In genomic region chr7:139118803-139119485, GRCh38 we compare ENCODE assay signal across 8 cellular contexts. TPM values are rescaled to one million over a fixed set of nuclear protein-coding genes. Genes with fewer than 3 reads are reported as not detected.
A peak's percentile ranks its signal among the peaks of the same experiment; 100 is the strongest.
DNase-seq lines count a peak whose midpoint lies in the region; ATAC-seq, FAIRE-seq and TF ChIP-seq lines count a peak whose summit lies in the region.

No MANE protein-coding gene starts in this region.

- H3K9ac ChIP-seq in Loucy (ENCODE audit: low read depth, low read length, poor library complexity, severe bottlenecking), result no peak overlapping the region

- H3K36me3 ChIP-seq in Loucy (ENCODE audit: insufficient read depth, low read length) (no peaks in the 10 kb centered on the region), small intestine (ENCODE audit: control insufficient read depth in 2 of 2, insufficient read depth in 2 of 2, low read length in 2 of 2) (no peaks in the 10 kb centered on the region), osteoblast (ENCODE audit: insufficient read depth, low read length) (no peaks in the 10 kb centered on the region)

- peaks cover 28% of the 10 kb centered on the region for H3K4me1 Mint-ChIP-seq in activated T-helper 17 cell treated with anti-CD3 and anti-CD28 coated beads, Interleukin-2, amount 50 U/mL, for 72 hours

- no peaks in the 10 kb centered on the region for H3F3A ChIP-seq in Loucy (ENCODE audit: low read depth)

- no peak for TF ChIP-seq CTCF in Loucy (conservative IDR thresholded peaks at IDR 0.05; ENCODE audit: low read length)
- TF ChIP-seq CTCF in osteoblast (IDR thresholded peaks at IDR 0.05; ENCODE audit: extremely low read depth, low read depth, low read length), result no peak

- H3K9me3 ChIP-seq in Loucy (ENCODE audit: insufficient read depth, low read depth, low read length) (no peaks in the 10 kb centered on the region), small intestine (ENCODE audit: control insufficient read depth, low read depth) (no peaks in the 10 kb centered on the region), osteoblast (ENCODE audit: low read depth, low read length) (no peaks in the 10 kb centered on the region)

- no peaks in the 10 kb centered on the region for H3K9me3 Mint-ChIP-seq in activated T-helper 17 cell treated with anti-CD3 and anti-CD28 coated beads, Interleukin-2, amount 50 U/mL, for 72 hours

- H3K27me3 Mint-ChIP-seq in activated T-helper 17 cell treated with anti-CD3 and anti-CD28 coated beads, Interleukin-2, amount 50 U/mL, for 72 hours, result no peaks in the 10 kb centered on the region

- H3K27ac ChIP-seq in small intestine (ENCODE audit: low read depth in 1 of 2, low read length in 1 of 2) (peak overlapping the region in 1 of 2 donors; percentile 33), osteoblast (ENCODE audit: low read depth, low read length) (no peak overlapping the region)

- H3K4me1 ChIP-seq in Loucy (ENCODE audit: insufficient read depth, low read length, poor library complexity, severe bottlenecking) (no peaks in the 10 kb centered on the region), small intestine (ENCODE audit: control insufficient read depth in 2 of 2, insufficient read depth in 1 of 2, low read depth in 1 of 2, low read length in 1 of 2) (peaks cover 3 to 9% of the 10 kb centered on the region in 2 donors), osteoblast (ENCODE audit: insufficient read depth, low read length) (no peaks in the 10 kb centered on the region)

- H3K36me3 Mint-ChIP-seq in activated T-helper 17 cell treated with anti-CD3 and anti-CD28 coated beads, Interleukin-2, amount 50 U/mL, for 72 hours (ENCODE audit: low read depth), result no peaks in the 10 kb centered on the region

- no peaks in the 10 kb centered on the region for H3K27me3 ChIP-seq in Loucy (ENCODE audit: insufficient read depth, low read length, poor library complexity, severe bottlenecking)
- no peaks in the 10 kb centered on the region for H3K27me3 ChIP-seq in small intestine (ENCODE audit: control insufficient read depth in 2 of 2, insufficient read depth in 2 of 2, low read length in 2 of 2)
- H3K27me3 ChIP-seq in osteoblast (ENCODE audit: insufficient read depth, low read length), result peaks cover 14% of the 10 kb centered on the region

- H3K4me3 ChIP-seq in Loucy (ENCODE audit: low read length, poor library complexity, severe bottlenecking) (no peak overlapping the region), small intestine (ENCODE audit: low read depth in 1 of 2, low read length in 2 of 2) (no peak overlapping the region), osteoblast (ENCODE audit: insufficient read depth, low read length) (no peak overlapping the region)

- peak; percentile 77 for DNase-seq in small intestine
- no peak for DNase-seq in osteoblast (ENCODE audit: insufficient read length, low spot score, missing footprints)
- no peak for DNase-seq in NCI-H524 treated with DMSO at 0.1 percent for 48 hours (lab: John Stamatoyannopoulos, UW)
- DNase-seq in NCI-H128 (lab: John Stamatoyannopoulos, UW; ENCODE audit: unreplicated experiment), result no peak

- no peaks in the 10 kb centered on the region for H3K9me2 ChIP-seq in Loucy (replicated peaks; ENCODE audit: low read depth, low read length)

- ATAC-seq in GM18508 (IDR thresholded peaks at IDR 0.05; ENCODE audit: insufficient read depth, unreplicated experiment), result peak; percentile 68
- peak; percentile 81 for ATAC-seq in GM21786 (IDR thresholded peaks at IDR 0.05; ENCODE audit: unreplicated experiment)
- peak; percentile 77 for ATAC-seq in activated T-helper 17 cell treated with anti-CD3 and anti-CD28 coated beads, Interleukin-2, amount 50 U/mL, for 72 hours (replicated peaks)

- H3K79me2 ChIP-seq in Loucy (ENCODE audit: insufficient read depth, low read length) (no peaks in the 10 kb centered on the region), osteoblast (ENCODE audit: insufficient read depth, low read length) (no peaks in the 10 kb centered on the region)

- H3K4me3 Mint-ChIP-seq in activated T-helper 17 cell treated with anti-CD3 and anti-CD28 coated beads, Interleukin-2, amount 50 U/mL, for 72 hours, result peak overlapping the region; percentile 77

- H4K20me1 ChIP-seq in Loucy (ENCODE audit: insufficient read depth, low read length, poor library complexity, severe bottlenecking), result no peaks in the 10 kb centered on the region
- no peaks in the 10 kb centered on the region for H4K20me1 ChIP-seq in osteoblast (ENCODE audit: insufficient read depth, low read length)

- H3K27ac Mint-ChIP-seq in activated T-helper 17 cell treated with anti-CD3 and anti-CD28 coated beads, Interleukin-2, amount 50 U/mL, for 72 hours, result peak overlapping the region; percentile 85

- peak overlapping the region; percentile 8; the same call in 1 of the 2 replicates for H2AFZ ChIP-seq in Loucy (ENCODE audit: low read length)
- H2AFZ ChIP-seq in osteoblast (ENCODE audit: low read length), result no peak overlapping the region

- FAIRE-seq in small intestine (lab: Jason Lieb, UNC), result no peak

- WGBS in small intestine, 3 donors, result 27 to 34% (median 28%) methylated on average over 7 of the region's 7 CpGs

- H3K4me2 ChIP-seq in Loucy (ENCODE audit: low read depth, low read length, poor library complexity, severe bottlenecking) (no peak overlapping the region), osteoblast (ENCODE audit: insufficient read depth, low read length) (no peak overlapping the region)

RNA-seq across cellular contexts. Expression of gene ZC3HAV1, which starts 9.4 kb away (rescaled TPM):
- 100 to 1,000 TPM; 111 to 150 TPM for total RNA-seq in activated T-helper 17 cell treated with anti-CD3 and anti-CD28 coated beads, Interleukin-2, amount 50 U/mL, for 72 hours
- 10 to 100 TPM in 1 of 3 donors, 1 to 10 TPM in 2; 7.3 to 10.2 (median 9.4) TPM for polyA plus RNA-seq in small intestine
- 42.4 and 44.5 TPM in 2 replicates for total RNA-seq in osteoblast
